10 cellular contexts compared by ENCODE assay signal in the genomic region with DNA sequence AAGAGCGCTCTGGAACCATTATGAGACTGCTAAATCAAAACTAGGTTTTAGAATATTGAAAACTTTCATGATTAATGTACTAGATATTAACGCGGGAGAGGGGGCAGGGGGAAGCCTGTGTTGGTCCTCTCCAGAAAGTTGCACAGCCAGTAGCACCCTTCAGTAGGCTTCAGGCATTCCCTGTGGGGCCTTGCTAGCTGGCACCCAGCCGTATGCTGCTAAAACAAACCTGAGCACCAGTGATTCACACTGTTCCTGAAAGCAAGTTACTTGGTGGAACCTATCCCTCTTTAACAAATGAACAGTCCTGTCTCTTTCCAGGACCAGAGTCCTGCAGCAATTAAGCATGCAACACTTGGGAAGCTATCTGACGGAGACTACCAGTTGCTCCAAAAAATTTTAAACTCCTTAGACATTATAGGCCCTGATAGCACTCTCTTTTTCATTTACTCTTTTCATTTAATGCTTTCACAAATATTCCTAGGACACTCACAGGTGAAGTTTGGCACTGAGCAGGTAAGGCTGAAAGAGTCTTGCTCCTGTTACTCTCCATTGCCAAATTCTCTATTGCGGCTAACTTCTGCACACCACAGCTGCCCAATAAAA. TPM values are rescaled to one million over a fixed set of nuclear protein-coding genes. Genes with fewer than 3 reads are reported as not detected.
DNase-seq lines count a peak whose midpoint lies in the region; ATAC-seq and TF ChIP-seq lines count a peak whose summit lies in the region.
"Had no signal": no experiment of that assay in that cellular context is flagged by ENCODE, and none has a peak within 500 bp of the region (broad histone marks: within the 10 kb centered on the region; RNA-seq: fewer than 3 reads in every experiment).

No MANE protein-coding gene starts in this region.

- POLR2A ChIA-PET in CD4-positive, alpha-beta T cell (lab: Charles Lee), result interaction anchor here (0.6 to 3.5 kb wide), 12 partner anchors 9 to 144 kb away, joined by 3 to 23 read pairs (median 4); no protein-coding TSS in a partner anchor

- H3K9ac ChIP-seq in KMS-11, result no peak overlapping the region

- H3K27me3 ChIP-seq in CD4-positive, alpha-beta T cell (ENCODE audit: control insufficient read depth, insufficient read depth, low read length), result no peaks in the 10 kb centered on the region
- H3K27me3 ChIP-seq in KMS-11 (ENCODE audit: insufficient read depth, low read depth) (no peaks in the 10 kb centered on the region), dorsolateral prefrontal cortex (no peaks in the 10 kb centered on the region)

- no peak for TF ChIP-seq CTCF in CD4-positive, alpha-beta T cell (IDR thresholded peaks at IDR 0.05)
- no peak for TF ChIP-seq CTCF in KMS-11 (conservative IDR thresholded peaks at IDR 0.05; ENCODE audit: low read depth, low read length)
- no peak for TF ChIP-seq CTCF in dorsolateral prefrontal cortex (IDR thresholded peaks at IDR 0.05 in 54 of 56, conservative IDR thresholded peaks at IDR 0.05 in 2 of 56; ENCODE audit: low read depth in 1 of 56, partially characterized antibody in 56 of 56)
- no peak for TF ChIP-seq CTCF in nephron (IDR thresholded peaks at IDR 0.05; ENCODE audit: unreplicated experiment in 3 of 3)

- no peaks in the 10 kb centered on the region for H3K27me3 Mint-ChIP-seq in CD4-positive, alpha-beta T cell
- no peaks in the 10 kb centered on the region for H3K27me3 Mint-ChIP-seq in nephron (ENCODE audit: low read depth)
- H3K27me3 Mint-ChIP-seq: dendritic cell treated with granulocyte-macrophage colony-stimulating factor and Interleukin-4, amounts not matched to agents 40 ng/mL and 50 ng/mL, for 4 days had no signal

- peaks cover 17% of the 10 kb centered on the region for H3K79me2 ChIP-seq in KMS-11 (ENCODE audit: insufficient read depth, low read depth)

- DNase-seq in CD4-positive, alpha-beta T cell, result no peak
- DNase-seq in dorsolateral prefrontal cortex, result no peak
- DNase-seq in C1 segment of cervical spinal cord (lab: John Stamatoyannopoulos, UW), result no peak
- DNase-seq in inferior parietal cortex (ENCODE audit: extremely low spot score), result no peak
- DNase-seq in Ammon's horn (ENCODE audit: low spot score), result no peak
- DNase-seq in NCI-H526 (lab: John Stamatoyannopoulos, UW), result no peak
- DNase-seq: activated CD4-positive, CD25-positive, alpha-beta regulatory T cell had no signal

- CTCF ChIA-PET in CD4-positive, alpha-beta T cell (lab: Charles Lee), result interaction anchor here (0.9 to 6.8 kb wide), 3 partner anchors 9 to 89 kb away, joined by 3 to 56 read pairs (median 7); no protein-coding TSS in a partner anchor

- peak overlapping the region; percentile 69; the same call in 1 of the 2 replicates for H3K4me2 ChIP-seq in KMS-11

- H2AFZ ChIP-seq in KMS-11 (ENCODE audit: low read depth), result peak overlapping the region; percentile 69; the same call in 1 of the 2 replicates

- H3K4me3 ChIP-seq in KMS-11 (IDR thresholded peaks at IDR 0.05; ENCODE audit: insufficient read depth, low read depth, low read length), result no peak overlapping the region
- peak overlapping the region in 42 of 59 donors; percentile 71 to 99 (median 88) for H3K4me3 ChIP-seq in dorsolateral prefrontal cortex

- H3K9me3 Mint-ChIP-seq in CD4-positive, alpha-beta T cell, result no peaks in the 10 kb centered on the region
- no peaks in the 10 kb centered on the region for H3K9me3 Mint-ChIP-seq in nephron
- H3K9me3 Mint-ChIP-seq: dendritic cell treated with granulocyte-macrophage colony-stimulating factor and Interleukin-4, amounts not matched to agents 40 ng/mL and 50 ng/mL, for 4 days had no signal

- H3K27ac ChIP-seq in CD4-positive, alpha-beta T cell (ENCODE audit: low read depth, low read length), result no peak overlapping the region
- H3K27ac ChIP-seq in KMS-11 (no peak overlapping the region), dorsolateral prefrontal cortex (peak overlapping the region in 6 of 59 donors; percentile 67 to 92 (median 90))

- peaks cover 20% of the 10 kb centered on the region for H3K4me1 ChIP-seq in KMS-11 (ENCODE audit: low read depth, poor library complexity, severe bottlenecking)

- no peaks in the 10 kb centered on the region for H3K36me3 ChIP-seq in KMS-11 (ENCODE audit: insufficient read depth)

- intact Hi-C loops in CD4-positive, alpha-beta T cell (cut with DNase I, micrococcal nuclease), result no loop called here
- intact Hi-C loops in dorsolateral prefrontal cortex (cut with DNase I), result no loop called here

- H3K27ac Mint-ChIP-seq in CD4-positive, alpha-beta T cell, result peak overlapping the region; percentile 86
- H3K27ac Mint-ChIP-seq in nephron, result peak overlapping the region in 2 of 3 experiments; percentile 52 to 68

- no peaks in the 10 kb centered on the region for H4K20me1 ChIP-seq in KMS-11 (ENCODE audit: insufficient read depth)

- peak overlapping the region; percentile 86 for H3K4me3 Mint-ChIP-seq in CD4-positive, alpha-beta T cell
- peak overlapping the region; percentile 85 to 90 (median 88) for H3K4me3 Mint-ChIP-seq in nephron

- no peak for ATAC-seq in CD4-positive, alpha-beta T cell (ENCODE audit: poor library complexity)

- no peaks in the 10 kb centered on the region for H3K9me3 ChIP-seq in CD4-positive, alpha-beta T cell (ENCODE audit: control insufficient read depth, low read length)

- H3K4me1 Mint-ChIP-seq in CD4-positive, alpha-beta T cell (ENCODE audit: low read depth), result peaks cover 66% of the 10 kb centered on the region
- H3K4me1 Mint-ChIP-seq in nephron, result peaks cover 31% of the 10 kb centered on the region

- H3K36me3 Mint-ChIP-seq in CD4-positive, alpha-beta T cell (ENCODE audit: low read depth), result peaks cover 69% of the 10 kb centered on the region
- peaks cover 15% of the 10 kb centered on the region for H3K36me3 Mint-ChIP-seq in nephron (ENCODE audit: low read depth)

RNA-seq across cellular contexts. Expression of a gene that starts 1.2 kb away (rescaled TPM):
- total RNA-seq in CD4-positive, alpha-beta T cell, result 10 to 100 TPM in 1 of 2 experiments, 1 to 10 TPM in 1; 8.8 to 10.3 TPM
- 10 to 100 TPM in 5 of 120 experiments, 1 to 10 TPM in 115; 3.5 to 10.4 (median 6.0) TPM for total RNA-seq in dorsolateral prefrontal cortex

RNA-seq across cellular contexts. Expression of a gene that starts 5.3 kb away (rescaled TPM):
- total RNA-seq in CD4-positive, alpha-beta T cell, result 100 to 1,000 TPM; 289 to 297 TPM
- 100 to 1,000 TPM; 127 to 251 (median 193) TPM for total RNA-seq in dorsolateral prefrontal cortex

RNA-seq across cellular contexts. Expression of a gene that starts 5.5 kb away (rescaled TPM):
- 1 to 10 TPM; 5.5 to 5.8 TPM for total RNA-seq in CD4-positive, alpha-beta T cell
- total RNA-seq in dorsolateral prefrontal cortex, result 10 to 100 TPM in 60 of 120 experiments, 1 to 10 TPM in 60; 5.5 to 17.7 (median 10.0) TPM

RNA-seq across cellular contexts. Expression of a gene that starts 15.5 kb away (rescaled TPM):
- 1 to 10 TPM; 1.1 to 2.0 TPM for total RNA-seq in CD4-positive, alpha-beta T cell
- total RNA-seq in dorsolateral prefrontal cortex, result 100 to 1,000 TPM in 116 of 120 experiments, 10 to 100 TPM in 4; 88.5 to 492 (median 177) TPM

RNA-seq across cellular contexts. Expression of a gene that starts 58.6 kb away (rescaled TPM):
- 100 to 1,000 TPM; 102 to 109 TPM for total RNA-seq in CD4-positive, alpha-beta T cell
- 100 to 1,000 TPM in 56 of 120 experiments, 10 to 100 TPM in 64; 71.6 to 162 (median 99.2) TPM for total RNA-seq in dorsolateral prefrontal cortex
